Comparison of ENCODE assay signal across 8 cellular contexts in the genomic region with DNA sequence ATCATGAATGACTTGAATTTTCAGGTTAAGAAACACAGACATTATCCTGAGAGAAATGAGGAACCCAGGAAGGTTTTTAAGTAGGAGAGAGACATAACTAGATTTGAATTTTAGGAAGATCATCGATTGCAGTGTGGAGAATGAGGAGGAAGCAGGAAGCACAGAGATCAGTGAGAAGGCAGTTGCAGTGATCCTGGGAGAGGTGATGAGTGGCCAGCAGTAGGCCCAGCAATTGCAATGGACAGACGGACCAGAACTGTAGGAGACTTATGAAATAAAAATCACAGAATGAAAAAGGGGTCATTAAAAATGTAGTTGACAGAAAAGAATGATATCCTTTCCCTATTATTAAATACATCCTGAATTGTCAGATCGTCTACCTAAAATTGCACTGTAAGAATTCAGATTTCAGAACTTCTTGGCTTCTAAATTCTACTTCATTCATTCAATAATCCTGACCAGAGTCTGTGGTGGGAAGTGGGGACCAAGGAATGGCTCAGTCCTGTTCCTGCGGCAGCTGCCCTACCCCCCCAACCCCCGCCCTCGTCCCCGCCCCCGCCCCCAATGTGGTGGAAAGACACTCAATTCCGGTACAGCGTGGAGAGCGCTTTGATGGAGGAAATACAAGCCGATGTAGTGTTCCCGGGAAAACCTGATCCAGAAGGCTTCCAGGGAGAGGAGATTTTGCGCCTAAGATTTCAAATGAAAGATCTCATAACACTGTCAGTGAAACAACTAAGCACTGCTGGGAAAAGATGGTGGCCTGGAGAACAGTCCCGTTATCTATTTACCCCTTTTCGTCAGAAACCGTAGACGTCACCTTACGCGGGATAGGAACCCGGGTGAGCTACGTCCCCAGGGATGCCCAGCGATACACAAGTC. TPM values are rescaled to one million over a fixed set of nuclear protein-coding genes. Genes with fewer than 3 reads are reported as not detected.
A peak's percentile ranks its signal among the peaks of the same experiment; 100 is the strongest.
DNase-seq lines count a peak whose midpoint lies in the region; TF ChIP-seq lines count a peak whose summit lies in the region.

No MANE protein-coding gene starts in this region.

- no peak for TF ChIP-seq CTCF in coronary artery (IDR thresholded peaks at IDR 0.05)

- H3K9me3 Mint-ChIP-seq in CD8-positive, alpha-beta memory T cell, result no peaks in the 10 kb centered on the region

- H3K4me3 Mint-ChIP-seq in CD8-positive, alpha-beta memory T cell, result peak overlapping the region; percentile 83 to 95 (median 89)

- H3K27ac ChIP-seq in CD8-positive, alpha-beta memory T cell (ENCODE audit: low read depth, low read length), result peak overlapping the region; percentile 81
- H3K27ac ChIP-seq in coronary artery (peak overlapping the region; percentile 92 to 95), muscle layer of duodenum (ENCODE audit: low read length) (peak overlapping the region; percentile 90)

- peak overlapping the region; percentile 79 to 98 (median 94) for H3K27ac Mint-ChIP-seq in CD8-positive, alpha-beta memory T cell

- H3K27me3 ChIP-seq in CD8-positive, alpha-beta memory T cell (ENCODE audit: insufficient read depth, low read length, poor library complexity, severe bottlenecking), result no peaks in the 10 kb centered on the region
- H3K27me3 ChIP-seq in MG63 (no peaks in the 10 kb centered on the region), muscle layer of duodenum (ENCODE audit: low read depth, low read length) (no peaks in the 10 kb centered on the region)

- H3K4me3 ChIP-seq in CD8-positive, alpha-beta memory T cell (ENCODE audit: low read length), result peak overlapping the region; percentile 96
- H3K4me3 ChIP-seq in MG63 (peak overlapping the region; percentile 80), coronary artery (peak overlapping the region; percentile 82), muscle layer of duodenum (ENCODE audit: low read depth in 1 of 2, low read length in 2 of 2) (peak overlapping the region; percentile 79 to 88)

- POLR2A ChIA-PET in CD8-positive, alpha-beta memory T cell (lab: Charles Lee), result interaction anchor here (0.7 to 2.5 kb wide), 12 partner anchors 9 to 157 kb away, joined by 3 to 13 read pairs (median 5); partner anchors contain the start of genes C1orf50, P3H1 and SLC2A1

- H3K9me3 ChIP-seq in CD8-positive, alpha-beta memory T cell (ENCODE audit: low read length), result no peaks in the 10 kb centered on the region
- H3K9me3 ChIP-seq in MG63 (no peaks in the 10 kb centered on the region), muscle layer of duodenum (ENCODE audit: control insufficient read depth in 1 of 2, low read length in 2 of 2) (no peaks in the 10 kb centered on the region)

- no peaks in the 10 kb centered on the region for H3K27me3 Mint-ChIP-seq in CD8-positive, alpha-beta memory T cell

- CTCF ChIA-PET in CD8-positive, alpha-beta memory T cell (lab: Charles Lee), result interaction anchor here (0.8 to 10.1 kb wide), 24 partner anchors 8 to 154 kb away, joined by 3 to 141 read pairs (median 5); partner anchors contain the start of gene ZNF691

- H3K4me1 ChIP-seq in CD8-positive, alpha-beta memory T cell (ENCODE audit: insufficient read depth, low read length), result peaks cover 22% of the 10 kb centered on the region
- peaks cover 6 to 9% of the 10 kb centered on the region in 2 donors for H3K4me1 ChIP-seq in muscle layer of duodenum (ENCODE audit: control insufficient read depth in 1 of 2, insufficient read depth in 2 of 2, low read length in 2 of 2)

- H3K36me3 Mint-ChIP-seq in CD8-positive, alpha-beta memory T cell, result peaks cover 7 to 42% (median 16%) of the 10 kb centered on the region in 3 donors

- H3K36me3 ChIP-seq in CD8-positive, alpha-beta memory T cell (ENCODE audit: insufficient read depth, low read length), result peaks cover 28% of the 10 kb centered on the region
- H3K36me3 ChIP-seq in MG63 (peaks cover 28% of the 10 kb centered on the region), muscle layer of duodenum (ENCODE audit: control insufficient read depth in 1 of 2, insufficient read depth in 2 of 2, low read length in 2 of 2) (peaks cover 16% of the 10 kb centered on the region in 2 donors)

- no peak for DNase-seq in CD8-positive, alpha-beta memory T cell
- DNase-seq in MG63 (no peak), coronary artery (ENCODE audit: low spot score) (no peak), NCI-H2081 treated with DMSO at 0.1 percent for 48 hours (lab: John Stamatoyannopoulos, UW) (no peak), NCI-H2029 treated with DMSO at 0.1 percent for 48 hours (lab: John Stamatoyannopoulos, UW) (no peak), SKM-1 treated with dmso at 0.1 percent for 144 hours (lab: John Stamatoyannopoulos, UW; ENCODE audit: unreplicated experiment) (no peak), kidney tubule cell (ENCODE audit: low spot score) (no peak)

- peaks cover 29 to 35% (median 32%) of the 10 kb centered on the region in 3 donors for H3K4me1 Mint-ChIP-seq in CD8-positive, alpha-beta memory T cell

RNA-seq across cellular contexts. Expression of gene SLC2A1, which starts 35.1 kb away (rescaled TPM):
- total RNA-seq in CD8-positive, alpha-beta memory T cell, result 100 to 1,000 TPM; 103 to 108 TPM
- 42.6 TPM for polyA plus RNA-seq in CD8-positive, alpha-beta memory T cell
- 70.3 and 127 TPM in 2 replicates for total RNA-seq in MG63 (2014; rRNA removed; shearing (Covaris generic); ENCODE audit: low replicate concordance)
